In genomic region chr17:33725675-33726271, GRCh38 we compare ENCODE assay signal across 8 cellular contexts.
A peak's percentile ranks its signal among the peaks of the same experiment; 100 is the strongest.
DNase-seq lines count a peak whose midpoint lies in the region; ATAC-seq and TF ChIP-seq lines count a peak whose summit lies in the region.

No MANE protein-coding gene starts in this region.

- no peaks in the 10 kb centered on the region for H3K4me1 Mint-ChIP-seq in activated CD8-positive, alpha-beta T cell treated with anti-CD3 and anti-CD28 coated beads for 36 hours (ENCODE audit: low read depth)

- H3K27ac ChIP-seq in transverse colon = no peak overlapping the region
- no peak overlapping the region for H3K27ac ChIP-seq in sigmoid colon

- no peak for ATAC-seq in activated CD8-positive, alpha-beta T cell treated with anti-CD3 and anti-CD28 coated beads for 36 hours
- no peak for ATAC-seq in HG02970 (IDR thresholded peaks at IDR 0.05; ENCODE audit: low FRiP score, unreplicated experiment)

- no peak for TF ChIP-seq POLR2A in transverse colon (IDR thresholded peaks at IDR 0.05)
- no peak for TF ChIP-seq POLR2A in sigmoid colon (IDR thresholded peaks at IDR 0.05)

- CTCF ChIA-PET in activated CD8-positive, alpha-beta T cell treated with anti-CD3 and anti-CD28 coated beads for 36 hours (lab: Charles Lee) = interaction anchor here (1.0 to 3.8 kb wide), 3 partner anchors 12 to 28 kb away, joined by 3 to 21 read pairs (median 5); no protein-coding TSS in a partner anchor

- DNase-seq in NK-92 treated with Interleukin-12 subunit alpha and Interleukin-12 subunit beta, amount 100 ng/mL, for 24 hours (lab: John Stamatoyannopoulos, UW) = peak; percentile 7
- DNase-seq in NK-92 (lab: John Stamatoyannopoulos, UW; ENCODE audit: unreplicated experiment) (no peak), LNCaP clone FGC (ENCODE audit: low read depth) (no peak), iPS-NIHi7 (ENCODE audit: extremely low spot score) (peak; percentile 83), transverse colon (peak; percentile 24), sigmoid colon (no peak)
- DNase-seq in activated CD8-positive, alpha-beta T cell treated with anti-CD3 and anti-CD28 coated beads for 36 hours = peak; percentile 28

- H3K27me3 ChIP-seq in transverse colon (peaks cover 27% of the 10 kb centered on the region), sigmoid colon (peaks cover 0 to 23% (median 0%) of the 10 kb centered on the region in 3 donors)

- no peak overlapping the region for H3K4me3 Mint-ChIP-seq in activated CD8-positive, alpha-beta T cell treated with anti-CD3 and anti-CD28 coated beads for 36 hours

- 10 to 22% methylated on average over 4 to 11 of the region's 11 CpGs for WGBS in transverse colon (ENCODE audit: low coverage in 1 of 2), 2 donors
- 22 to 29% methylated on average over 11 of the region's 11 CpGs for WGBS in sigmoid colon, 2 donors

- H3K36me3 Mint-ChIP-seq in activated CD8-positive, alpha-beta T cell treated with anti-CD3 and anti-CD28 coated beads for 36 hours (ENCODE audit: low read depth) = no peaks in the 10 kb centered on the region

- H3K9me3 Mint-ChIP-seq in activated CD8-positive, alpha-beta T cell treated with anti-CD3 and anti-CD28 coated beads for 36 hours = no peaks in the 10 kb centered on the region

- H3K9me3 ChIP-seq in transverse colon (no peaks in the 10 kb centered on the region), sigmoid colon (no peaks in the 10 kb centered on the region)

- H3K27ac Mint-ChIP-seq in activated CD8-positive, alpha-beta T cell treated with anti-CD3 and anti-CD28 coated beads for 36 hours = no peak overlapping the region

- peaks cover 14% of the 10 kb centered on the region for H3K27me3 Mint-ChIP-seq in activated CD8-positive, alpha-beta T cell treated with anti-CD3 and anti-CD28 coated beads for 36 hours

- H3K36me3 ChIP-seq in transverse colon (no peaks in the 10 kb centered on the region), sigmoid colon (no peaks in the 10 kb centered on the region)

- TF ChIP-seq CTCF in LNCaP clone FGC (IDR thresholded peaks at IDR 0.05; ENCODE audit: control insufficient read depth, extremely low read depth, insufficient read depth) = peak; percentile 81
- TF ChIP-seq CTCF in activated CD8-positive, alpha-beta T cell treated with anti-CD3 and anti-CD28 coated beads for 36 hours (IDR thresholded peaks at IDR 0.05) = peak; percentile 49
- TF ChIP-seq CTCF in transverse colon (IDR thresholded peaks at IDR 0.05) = peak; percentile 30 to 62 (median 40)
- TF ChIP-seq CTCF in sigmoid colon (IDR thresholded peaks at IDR 0.05) = peak in 1 of 4 experiments; percentile 19

- H3K4me3 ChIP-seq in LNCaP clone FGC (ENCODE audit: low read depth, low read length) (no peak overlapping the region), transverse colon (no peak overlapping the region), sigmoid colon (no peak overlapping the region)

- H3K4me1 ChIP-seq in transverse colon (no peaks in the 10 kb centered on the region), sigmoid colon (no peaks in the 10 kb centered on the region)

- in situ Hi-C loops in transverse colon (cut with MboI; ENCODE audit: low pct_ligation_motif_present in 1 of 4, low pct_unique_long_range_greater_than_20kb in 1 of 4, low sequenced_read_pairs in 3 of 4) = no loop called here

- POLR2A ChIA-PET in activated CD8-positive, alpha-beta T cell treated with anti-CD3 and anti-CD28 coated beads for 36 hours (lab: Charles Lee) = no interaction called here

- TF ChIP-seq EP300 in transverse colon (IDR thresholded peaks at IDR 0.05; ENCODE audit: low read depth) = no peak
- TF ChIP-seq EP300 in sigmoid colon (IDR thresholded peaks at IDR 0.05) = no peak

- intact Hi-C loops in activated CD8-positive, alpha-beta T cell treated with anti-CD3 and anti-CD28 coated beads for 36 hours (cut with micrococcal nuclease) = no loop called here
- intact Hi-C loops in transverse colon (cut with DNase I; ENCODE audit: low total_unique reads) (no loop called here), sigmoid colon (cut with DNase I) (no loop called here)

Comparison
In these comparisons a context has a peak if more than half of its experiments do, and no peak if none do; other contexts are left out.
1. DNase-seq: peak in NK-92 treated with Interleukin-12 subunit alpha and Interleukin-12 subunit beta, amount 100 ng/mL, for 24 hours (single experiment), activated CD8-positive, alpha-beta T cell treated with anti-CD3 and anti-CD28 coated beads for 36 hours (single experiment), iPS-NIHi7 (single experiment) and transverse colon (single experiment); none in NK-92 (single experiment), LNCaP clone FGC (single experiment) and sigmoid colon (single experiment).